In genomic region chr5:121189569-121190305, GRCh38 we compare ENCODE assay signal across 10 cellular contexts.
A peak's percentile ranks its signal among the peaks of the same experiment; 100 is the strongest.
DNase-seq lines count a peak whose midpoint lies in the region; ATAC-seq, FAIRE-seq and TF ChIP-seq lines count a peak whose summit lies in the region.
"Had no signal": no experiment of that assay in that cellular context is flagged by ENCODE, and none has a peak within 500 bp of the region (broad histone marks: within the 10 kb centered on the region; RNA-seq: fewer than 3 reads in every experiment).

No MANE protein-coding gene starts in this region.

- H2AFZ ChIP-seq in GM23338 = 0 out of 2 replicates have a peak overlapping the region, but pooled peaks have one; percentile 8
- peak overlapping the region; percentile 57 for H2AFZ ChIP-seq in H1 (ENCODE audit: low read length)

- H4K20me1 ChIP-seq in GM23338 (replicated peaks; ENCODE audit: insufficient read depth) = no peaks in the 10 kb centered on the region
- H4K20me1 ChIP-seq in H1 (replicated peaks in 1 of 2; ENCODE audit: control insufficient read depth in 1 of 2, insufficient read depth in 2 of 2, low read length in 2 of 2) = no peaks in the 10 kb centered on the region

- H3K4me3 Mint-ChIP-seq in GM23338 = no peak overlapping the region
- H3K4me3 Mint-ChIP-seq in activated T-helper 2 cell treated with anti-CD3 and anti-CD28 coated beads, Interferon-gamma antibody, Interleukin-2, Interleukin-4, amounts not matched to agents 10 μg/mL and 5 μg/mL and 100 μg/mL, durations not matched to agents 14 hours and 24 hours and 36 hours (ENCODE audit: low read depth) = no peak overlapping the region
- H3K4me3 Mint-ChIP-seq: activated naive CD4-positive, alpha-beta T cell treated with anti-CD3 and anti-CD28 coated beads, Interleukin-2, amount 10 ng/mL, durations not matched to agents 7 days and 5 days had no signal

- no peak for ATAC-seq in GM23338

- H3K14ac ChIP-seq in H1 (ENCODE audit: insufficient read length) = peak overlapping the region; percentile 16

- no peak for DNase-seq in GM23338 (ENCODE audit: low spot score)
- peak; percentile 67 for DNase-seq in NCI-H69 (lab: John Stamatoyannopoulos, UW)
- DNase-seq in H1 (ENCODE audit: low read depth in 1 of 2, low spot score in 2 of 2) = no peak
- DNase-seq in putamen (ENCODE audit: low spot score) = peak; percentile 7
- DNase-seq in effector CD8-positive, alpha-beta T cell (lab: John Stamatoyannopoulos, UW) = no peak
- no peak for DNase-seq in SIG-M5 treated with dmso at 0.1 percent for 504 hours (lab: John Stamatoyannopoulos, UW; ENCODE audit: unreplicated experiment)
- no peak for DNase-seq in activated T-helper 2 cell treated with anti-CD3 and anti-CD28 coated beads, Interferon-gamma antibody, Interleukin-2, Interleukin-4, amounts not matched to agents 10 μg/mL and 5 μg/mL and 100 μg/mL, durations not matched to agents 14 hours and 24 hours and 36 hours (ENCODE audit: low spot score)
- DNase-seq: activated naive CD4-positive, alpha-beta T cell treated with anti-CD3 and anti-CD28 coated beads, Interleukin-2, amount 10 ng/mL, durations not matched to agents 7 days and 5 days; NCI-H510A had no signal

- H3K27me3 Mint-ChIP-seq in GM23338 (ENCODE audit: insufficient read depth, low read depth, poor library complexity) = no peaks in the 10 kb centered on the region
- H3K27me3 Mint-ChIP-seq in activated T-helper 2 cell treated with anti-CD3 and anti-CD28 coated beads, Interferon-gamma antibody, Interleukin-2, Interleukin-4, amounts not matched to agents 10 μg/mL and 5 μg/mL and 100 μg/mL, durations not matched to agents 14 hours and 24 hours and 36 hours (ENCODE audit: low read depth) = no peaks in the 10 kb centered on the region
- H3K27me3 Mint-ChIP-seq: activated naive CD4-positive, alpha-beta T cell treated with anti-CD3 and anti-CD28 coated beads, Interleukin-2, amount 10 ng/mL, durations not matched to agents 7 days and 5 days had no signal

- no peak for TF ChIP-seq EP300 in H1 (IDR thresholded peaks at IDR 0.05; ENCODE audit: borderline replicate concordance in 1 of 2, low read depth in 2 of 2, low read length in 2 of 2)

- no peak overlapping the region for H3K23ac ChIP-seq in H1 (ENCODE audit: insufficient read length)

- peak; percentile 18 to 23; a peak in 2 of 4 replicates for TF ChIP-seq RAD21 in H1 (IDR thresholded peaks at IDR 0.05 in 1 of 2, conservative IDR thresholded peaks at IDR 0.05 in 1 of 2; ENCODE audit: low read depth in 2 of 2, low read length in 2 of 2)

- no peak overlapping the region for H2BK20ac ChIP-seq in H1 (ENCODE audit: low read length)

- 97% methylated on average over 3 of the region's 3 CpGs; no CpG with 5 or more reads in 1 of the 2 experiments for WGBS in H1 (ENCODE audit: extremely low coverage in 1 of 2, insufficient coverage in 1 of 2, insufficient read length in 1 of 2, insufficient replicate concordance in 2 of 2, low coverage in 1 of 2, low lambda C conversion rate in 2 of 2, missing lambda C conversion rate in 1 of 2), 2 experiments

- H3K79me2 ChIP-seq in GM23338 (replicated peaks; ENCODE audit: insufficient read depth) (no peaks in the 10 kb centered on the region), H1 (ENCODE audit: control insufficient read depth in 1 of 2, insufficient read depth in 2 of 2, low read length in 2 of 2) (no peaks in the 10 kb centered on the region)

- H4K8ac ChIP-seq in H1 (ENCODE audit: extremely low read depth, insufficient read depth, low read length) = no peak overlapping the region

- no peak overlapping the region for H3K4ac ChIP-seq in H1 (replicated peaks; ENCODE audit: insufficient read length, low read depth, low read length)

- POLR2A ChIA-PET in H1 (lab: Charles Lee; ENCODE audit: partially characterized antibody) = no interaction called here

- no peaks in the 10 kb centered on the region for H3K36me3 Mint-ChIP-seq in GM23338 (ENCODE audit: low read depth)
- H3K36me3 Mint-ChIP-seq in activated T-helper 2 cell treated with anti-CD3 and anti-CD28 coated beads, Interferon-gamma antibody, Interleukin-2, Interleukin-4, amounts not matched to agents 10 μg/mL and 5 μg/mL and 100 μg/mL, durations not matched to agents 14 hours and 24 hours and 36 hours (ENCODE audit: low read depth) = no peaks in the 10 kb centered on the region
- H3K36me3 Mint-ChIP-seq: activated naive CD4-positive, alpha-beta T cell treated with anti-CD3 and anti-CD28 coated beads, Interleukin-2, amount 10 ng/mL, durations not matched to agents 7 days and 5 days had no signal

- H3K4me3 ChIP-seq in GM23338 = no peak overlapping the region
- no peak overlapping the region for H3K4me3 ChIP-seq in H1 (ENCODE audit: extremely low read depth in 1 of 4, insufficient read depth in 2 of 4, low read depth in 3 of 4, low read length in 4 of 4)
- H3K4me3 ChIP-seq: right atrium auricular region had no signal

- H3K27ac Mint-ChIP-seq in GM23338 = no peak overlapping the region
- no peak overlapping the region for H3K27ac Mint-ChIP-seq in activated T-helper 2 cell treated with anti-CD3 and anti-CD28 coated beads, Interferon-gamma antibody, Interleukin-2, Interleukin-4, amounts not matched to agents 10 μg/mL and 5 μg/mL and 100 μg/mL, durations not matched to agents 14 hours and 24 hours and 36 hours
- H3K27ac Mint-ChIP-seq: activated naive CD4-positive, alpha-beta T cell treated with anti-CD3 and anti-CD28 coated beads, Interleukin-2, amount 10 ng/mL, durations not matched to agents 7 days and 5 days had no signal

- no peak overlapping the region for H3K27ac ChIP-seq in GM23338 (ENCODE audit: low read depth)
- no peak overlapping the region for H3K27ac ChIP-seq in H1 (ENCODE audit: low read depth, low read length)
- H3K27ac ChIP-seq: right atrium auricular region had no signal

- H3K79me1 ChIP-seq in H1 (ENCODE audit: low read depth, low read length) = no peaks in the 10 kb centered on the region

- H2BK15ac ChIP-seq in H1 (ENCODE audit: low read length) = no peak overlapping the region

- no peaks in the 10 kb centered on the region for H3F3A ChIP-seq in GM23338 (replicated peaks; ENCODE audit: low read depth)

- H2BK120ac ChIP-seq in H1 (replicated peaks; ENCODE audit: low read depth, low read length) = no peak overlapping the region

- H3K56ac ChIP-seq in H1 (replicated peaks; ENCODE audit: insufficient read length, low read depth, low read length) = no peak overlapping the region

- CTCF ChIA-PET in H1 (lab: Charles Lee; ENCODE audit: partially characterized antibody) = interaction anchor here (0.5 kb wide), 1 partner anchor 366 kb away, joined by 3 read pairs; no protein-coding TSS in a partner anchor

- no peak overlapping the region for H4K91ac ChIP-seq in H1 (replicated peaks; ENCODE audit: insufficient read length, low read length)

- H3K36me3 ChIP-seq in GM23338 (ENCODE audit: insufficient read depth) = no peaks in the 10 kb centered on the region
- no peaks in the 10 kb centered on the region for H3K36me3 ChIP-seq in H1 (ENCODE audit: control insufficient read depth in 2 of 4, insufficient read depth in 4 of 4, low read length in 3 of 4)
- H3K36me3 ChIP-seq: right atrium auricular region had no signal

- no peak overlapping the region for H4K5ac ChIP-seq in H1 (ENCODE audit: insufficient read length, low read depth, low read length)

- H3K18ac ChIP-seq in H1 (ENCODE audit: extremely low read depth, low read length) = no peak overlapping the region

- H3K4me2 ChIP-seq in GM23338 (no peak overlapping the region), H1 (ENCODE audit: insufficient read depth in 1 of 2, low read depth in 2 of 2, low read length in 2 of 2) (no peak overlapping the region)

- H2BK5ac ChIP-seq in H1 (ENCODE audit: low read depth, low read length) = no peak overlapping the region

- no peak overlapping the region for H3K9ac ChIP-seq in H1 (replicated peaks in 1 of 4; ENCODE audit: extremely low read depth in 1 of 4, low read depth in 3 of 4, low read length in 3 of 4)

- no peak for FAIRE-seq in H1 (lab: Jason Lieb, UNC)

- no peaks in the 10 kb centered on the region for H3K9me2 ChIP-seq in GM23338 (ENCODE audit: insufficient read depth)

- no peaks in the 10 kb centered on the region for H3K4me1 Mint-ChIP-seq in GM23338
- no peaks in the 10 kb centered on the region for H3K4me1 Mint-ChIP-seq in activated T-helper 2 cell treated with anti-CD3 and anti-CD28 coated beads, Interferon-gamma antibody, Interleukin-2, Interleukin-4, amounts not matched to agents 10 μg/mL and 5 μg/mL and 100 μg/mL, durations not matched to agents 14 hours and 24 hours and 36 hours (ENCODE audit: low read depth)
- H3K4me1 Mint-ChIP-seq: activated naive CD4-positive, alpha-beta T cell treated with anti-CD3 and anti-CD28 coated beads, Interleukin-2, amount 10 ng/mL, durations not matched to agents 7 days and 5 days had no signal

- TF ChIP-seq POLR2A in H1 (IDR thresholded peaks at IDR 0.05; ENCODE audit: control extremely low read depth in 1 of 2, low read depth in 2 of 2, low read length in 2 of 2) = no peak

- TF ChIP-seq CTCF in GM23338 (conservative IDR thresholded peaks at IDR 0.05; ENCODE audit: low read depth in 2 of 2) (no peak), H1 (IDR thresholded peaks at IDR 0.05; ENCODE audit: control extremely low read depth in 1 of 3, insufficient read depth in 1 of 3, low read depth in 1 of 3, low read length in 3 of 3) (no peak)

- H2AK5ac ChIP-seq in H1 (ENCODE audit: low read depth, low read length) = no peak overlapping the region

- intact Hi-C loops in activated T-helper 2 cell treated with anti-CD3 and anti-CD28 coated beads, Interferon-gamma antibody, Interleukin-2, Interleukin-4, amounts not matched to agents 10 μg/mL and 5 μg/mL and 100 μg/mL, durations not matched to agents 14 hours and 24 hours and 36 hours (cut with micrococcal nuclease) = no loop called here

- H3K9me3 Mint-ChIP-seq in GM23338 = no peaks in the 10 kb centered on the region
- no peaks in the 10 kb centered on the region for H3K9me3 Mint-ChIP-seq in activated T-helper 2 cell treated with anti-CD3 and anti-CD28 coated beads, Interferon-gamma antibody, Interleukin-2, Interleukin-4, amounts not matched to agents 10 μg/mL and 5 μg/mL and 100 μg/mL, durations not matched to agents 14 hours and 24 hours and 36 hours

- H3K4me1 ChIP-seq in GM23338 (ENCODE audit: insufficient read depth) = no peaks in the 10 kb centered on the region
- no peaks in the 10 kb centered on the region for H3K4me1 ChIP-seq in H1 (replicated peaks in 1 of 4; ENCODE audit: control insufficient read depth in 3 of 4, insufficient read depth in 4 of 4, low read length in 3 of 4)
- H3K4me1 ChIP-seq: right atrium auricular region had no signal

- H3K23me2 ChIP-seq in H1 (ENCODE audit: low read depth, low read length) = no peaks in the 10 kb centered on the region; the same call in 1 of the 2 replicates

- no peaks in the 10 kb centered on the region for H3K9me3 ChIP-seq in H1 (ENCODE audit: insufficient read depth in 2 of 2, low read depth in 1 of 2, low read length in 1 of 2)
- H3K9me3 ChIP-seq: right atrium auricular region had no signal

- no peak overlapping the region for H2BK12ac ChIP-seq in H1 (ENCODE audit: low read depth, low read length)

- H3K27me3 ChIP-seq in GM23338 (ENCODE audit: insufficient read depth) = no peaks in the 10 kb centered on the region
- no peaks in the 10 kb centered on the region for H3K27me3 ChIP-seq in H1 (replicated peaks in 1 of 4; ENCODE audit: control insufficient read depth in 3 of 4, extremely low read depth in 1 of 4, insufficient read depth in 3 of 4, low read length in 3 of 4)
- H3K27me3 ChIP-seq: right atrium auricular region had no signal

TF ChIP-seq in H1, 55 proteins besides CTCF, POLR2A, EP300 and RAD21 (continues in another document):
- TF ChIP-seq KDM5A (IDR thresholded peaks at IDR 0.05; ENCODE audit: low read length) (no peak), BACH1 (IDR thresholded peaks at IDR 0.05; ENCODE audit: low read length) (no peak)

Comparison
In these comparisons a context has a peak if more than half of its experiments do, and no peak if none do; other contexts are left out.
1. DNase-seq: peak in NCI-H69 (single experiment) and putamen (single experiment); none in GM23338 (single experiment), H1 (0 of 2), effector CD8-positive, alpha-beta T cell (single experiment), SIG-M5 treated with dmso at 0.1 percent for 504 hours (single experiment) and activated T-helper 2 cell treated with anti-CD3 and anti-CD28 coated beads, Interferon-gamma antibody, Interleukin-2, Interleukin-4, amounts not matched to agents 10 μg/mL and 5 μg/mL and 100 μg/mL, durations not matched to agents 14 hours and 24 hours and 36 hours (single experiment).